Comparison of ENCODE assay signal across 26 cellular contexts in genomic region chr2:190999058-190999457, GRCh38. TPM values are rescaled to one million over a fixed set of nuclear protein-coding genes. Genes with fewer than 3 reads are reported as not detected.
A peak's percentile ranks its signal among the peaks of the same experiment; 100 is the strongest.
DNase-seq lines count a peak whose midpoint lies in the region; ATAC-seq, FAIRE-seq and TF ChIP-seq lines count a peak whose summit lies in the region.
"Had no signal": no experiment of that assay in that cellular context is flagged by ENCODE, and none has a peak within 500 bp of the region (broad histone marks: within the 10 kb centered on the region; RNA-seq: fewer than 3 reads in every experiment).

No MANE protein-coding gene starts in this region.

- H4K20me1 ChIP-seq in GM12878 (ENCODE audit: control insufficient read depth, insufficient read depth) = peaks cover 26% of the 10 kb centered on the region

- no peak for DNase-seq in activated T-cell treated with anti-CD3 and anti-CD28 coated beads, Interleukin-2, amount 50 U/mL, for 24 hours
- no peak for DNase-seq in activated T-cell treated with anti-CD3 and anti-CD28 coated beads, Interleukin-2, amount 50 U/mL, for 1 hour
- no peak for DNase-seq in GM12878 (ENCODE audit: low read depth, low spot score)
- no peak for DNase-seq in NCI-H69 (lab: John Stamatoyannopoulos, UW)
- no peak for DNase-seq in heart left ventricle
- DNase-seq in RWPE1 (ENCODE audit: low spot score) = no peak
- DNase-seq: activated CD4-positive, CD25-positive, alpha-beta regulatory T cell; cerebellar nuclear complex; COR-L47; DMS53; KBM-7; NCI-H1417; NCI-H2029 treated with DMSO at 0.1 percent for 48 hours; NCI-H526 treated with DMSO at 0.1 percent for 48 hours; Peyer's patch; psoas muscle; sigmoid colon; stimulated activated naive CD4-positive, alpha-beta T cell treated with Interleukin-2 at 50 U/mL for 16 hours; SW 1271; thyroid gland had no signal

- H3K27ac ChIP-seq in GM12878 (ENCODE audit: control insufficient read depth, insufficient read depth) (no peak overlapping the region), heart left ventricle (no peak overlapping the region), RWPE1 (no peak overlapping the region)
- H3K27ac ChIP-seq: Peyer's patch, psoas muscle, sigmoid colon, thyroid gland had no signal

- no peaks in the 10 kb centered on the region for H3K27me3 Mint-ChIP-seq in activated T-cell treated with anti-CD3 and anti-CD28 coated beads, Interleukin-2, amount 50 U/mL, for 24 hours
- no peaks in the 10 kb centered on the region for H3K27me3 Mint-ChIP-seq in stimulated activated naive CD8-positive, alpha-beta T cell treated with anti-CD3 and anti-CD28 coated beads, Interleukin-15, Interleukin-2, amounts not matched to agents 100 ng/mL and 50 ng/mL, for 24 hours
- H3K27me3 Mint-ChIP-seq: B cell, memory B cell had no signal

- TF ChIP-seq POLR2A in GM12878 (IDR thresholded peaks at IDR 0.05; ENCODE audit: low read depth, low read length) (0 out of 2 replicates have a peak, but pooled peaks have one; percentile 47), heart left ventricle (IDR thresholded peaks at IDR 0.05) (no peak)

- no peak overlapping the region for H3K4me3 Mint-ChIP-seq in activated T-cell treated with anti-CD3 and anti-CD28 coated beads, Interleukin-2, amount 50 U/mL, for 24 hours
- no peak overlapping the region for H3K4me3 Mint-ChIP-seq in stimulated activated naive CD8-positive, alpha-beta T cell treated with anti-CD3 and anti-CD28 coated beads, Interleukin-15, Interleukin-2, amounts not matched to agents 100 ng/mL and 50 ng/mL, for 24 hours
- H3K4me3 Mint-ChIP-seq: B cell, memory B cell had no signal

- no TSS peak for BruUV-seq in GM12878 (replicated peaks; lab: Mats Ljungman, UMichigan)

- H3K4me1 ChIP-seq in GM12878 (ENCODE audit: control insufficient read depth, insufficient read depth, low read length) = peaks cover 2% of the 10 kb centered on the region; the same call in 1 of the 2 replicates
- peaks cover 0 to 26% (median 0%) of the 10 kb centered on the region in 12 donors for H3K4me1 ChIP-seq in heart left ventricle
- H3K4me1 ChIP-seq: Peyer's patch, psoas muscle, thyroid gland had no signal

- no peak overlapping the region for H3K9ac ChIP-seq in GM12878 (ENCODE audit: control insufficient read depth, insufficient read depth, low read length)

- H3K4me1 Mint-ChIP-seq in activated T-cell treated with anti-CD3 and anti-CD28 coated beads, Interleukin-2, amount 50 U/mL, for 24 hours (ENCODE audit: low read depth) = peaks cover 86% of the 10 kb centered on the region
- H3K4me1 Mint-ChIP-seq in stimulated activated naive CD8-positive, alpha-beta T cell treated with anti-CD3 and anti-CD28 coated beads, Interleukin-15, Interleukin-2, amounts not matched to agents 100 ng/mL and 50 ng/mL, for 24 hours (ENCODE audit: low read depth) = peaks cover 59% of the 10 kb centered on the region
- H3K4me1 Mint-ChIP-seq: B cell had no signal

- H3K27me3 ChIP-seq in GM12878 (replicated peaks in 1 of 2; ENCODE audit: control insufficient read depth in 2 of 2, insufficient read depth in 2 of 2, low read length in 1 of 2) (no peaks in the 10 kb centered on the region), heart left ventricle (no peaks in the 10 kb centered on the region)
- H3K27me3 ChIP-seq: Peyer's patch, sigmoid colon, thyroid gland had no signal

- peaks cover 17% of the 10 kb centered on the region for H3K79me2 ChIP-seq in GM12878 (ENCODE audit: control insufficient read depth, insufficient read depth, low read length)

- TF ChIP-seq CTCF in GM12878 (IDR thresholded peaks at IDR 0.05 in 2 of 3, conservative IDR thresholded peaks at IDR 0.05 in 1 of 3; ENCODE audit: control insufficient read depth in 2 of 3, extremely low read depth in 1 of 3, insufficient read depth in 1 of 3, low read depth in 3 of 3, low read length in 3 of 3) (no peak), heart left ventricle (IDR thresholded peaks at IDR 0.05) (no peak), RWPE1 (conservative IDR thresholded peaks at IDR 0.05; ENCODE audit: low read depth) (no peak)

- no peak overlapping the region for H3K4me3 ChIP-seq in GM12878
- no peak overlapping the region for H3K4me3 ChIP-seq in heart left ventricle
- H3K4me3 ChIP-seq: Peyer's patch, psoas muscle, sigmoid colon, thyroid gland had no signal

- peaks cover 97% of the 10 kb centered on the region for H3K36me3 Mint-ChIP-seq in activated T-cell treated with anti-CD3 and anti-CD28 coated beads, Interleukin-2, amount 50 U/mL, for 24 hours (ENCODE audit: low read depth)
- H3K36me3 Mint-ChIP-seq in stimulated activated naive CD8-positive, alpha-beta T cell treated with anti-CD3 and anti-CD28 coated beads, Interleukin-15, Interleukin-2, amounts not matched to agents 100 ng/mL and 50 ng/mL, for 24 hours (ENCODE audit: low read depth) = peaks cover 97% of the 10 kb centered on the region

- H3K27ac Mint-ChIP-seq in activated T-cell treated with anti-CD3 and anti-CD28 coated beads, Interleukin-2, amount 50 U/mL, for 24 hours = peak overlapping the region; percentile 57
- peak overlapping the region; percentile 36 for H3K27ac Mint-ChIP-seq in stimulated activated naive CD8-positive, alpha-beta T cell treated with anti-CD3 and anti-CD28 coated beads, Interleukin-15, Interleukin-2, amounts not matched to agents 100 ng/mL and 50 ng/mL, for 24 hours
- H3K27ac Mint-ChIP-seq: B cell, memory B cell had no signal

- intact Hi-C loops in GM12878 (cut with micrococcal nuclease; ENCODE audit: unreplicated experiment) (no loop called here), heart left ventricle (cut with DNase I) (no loop called here)

- no peak for FAIRE-seq in GM12878 (lab: Jason Lieb, UNC)
- FAIRE-seq: HTR-8/SVneo had no signal

- in situ Hi-C loops in GM12878 (cut with MboI) = no loop called here

- no peak overlapping the region for H3K4me2 ChIP-seq in GM12878 (ENCODE audit: control insufficient read depth, insufficient read depth)

- CTCF ChIA-PET in GM12878 (lab: Yijun Ruan, JAX) (no interaction called here), RWPE1 (lab: Yijun Ruan, JAX) (interaction anchor here (0.6 to 0.8 kb wide), 2 partner anchors 31 to 1269 kb away, joined by 3 to 9 read pairs; no protein-coding TSS in a partner anchor)

- H3K9me3 ChIP-seq in GM12878 (replicated peaks; ENCODE audit: control insufficient read depth, insufficient read depth, low read length) = peaks cover 12% of the 10 kb centered on the region
- no peaks in the 10 kb centered on the region for H3K9me3 ChIP-seq in heart left ventricle
- H3K9me3 ChIP-seq: Peyer's patch, psoas muscle, sigmoid colon, thyroid gland had no signal

- H3K9me3 Mint-ChIP-seq in activated T-cell treated with anti-CD3 and anti-CD28 coated beads, Interleukin-2, amount 50 U/mL, for 24 hours = peaks cover 25% of the 10 kb centered on the region
- peaks cover 25% of the 10 kb centered on the region for H3K9me3 Mint-ChIP-seq in stimulated activated naive CD8-positive, alpha-beta T cell treated with anti-CD3 and anti-CD28 coated beads, Interleukin-15, Interleukin-2, amounts not matched to agents 100 ng/mL and 50 ng/mL, for 24 hours
- H3K9me3 Mint-ChIP-seq: memory B cell had no signal

- POLR2A ChIA-PET in GM12878 (lab: Charles Lee) = no interaction called here
- POLR2A ChIA-PET in RWPE1 (lab: Yijun Ruan, JAX; ENCODE audit: low non-redundant PET) = no interaction called here

- ATAC-seq in GM18520 (IDR thresholded peaks at IDR 0.05; ENCODE audit: unreplicated experiment) = peak; percentile 38
- ATAC-seq in GM12878 = no peak
- no peak for ATAC-seq in heart left ventricle
- ATAC-seq: HCT116, psoas muscle had no signal

- no peak for TF ChIP-seq RAD21 in GM12878 (IDR thresholded peaks at IDR 0.05; ENCODE audit: insufficient read depth, low read depth, low read length)

- WGBS in GM12878 (ENCODE audit: insufficient coverage, insufficient replicate concordance, low lambda C conversion rate, missing lambda C conversion rate) = 80% methylated on average over 7 of the region's 7 CpGs
- WGBS in heart left ventricle, 4 donors = 89 to 91% (median 91%) methylated on average over 7 of the region's 7 CpGs

- H2AFZ ChIP-seq in GM12878 (ENCODE audit: control insufficient read depth, low read depth, low read length) = no peak overlapping the region

- TF ChIP-seq EP300 in GM12878 (IDR thresholded peaks at IDR 0.05; ENCODE audit: borderline replicate concordance in 1 of 2, control insufficient read depth in 1 of 2, low read depth in 2 of 2, low read length in 2 of 2) = no peak

- H3K36me3 ChIP-seq in GM12878 (ENCODE audit: control insufficient read depth in 2 of 2, insufficient read depth in 2 of 2, low read length in 1 of 2) (peaks cover 44 to 84% of the 10 kb centered on the region in 2 experiments), heart left ventricle (peaks cover 0 to 100% (median 100%) of the 10 kb centered on the region in 9 donors)

- SMC1A ChIA-PET in GM12878 (lab: Charles Lee; ENCODE audit: uncharacterized antibody, unreplicated experiment) = interaction anchor here (1.6 kb wide), 1 partner anchor 15 kb away, joined by 4 read pairs; no protein-coding TSS in a partner anchor

- RAD21 ChIA-PET in GM12878 (lab: Charles Lee; ENCODE audit: unreplicated experiment) = no interaction called here

TF ChIP-seq in GM12878, 131 proteins besides CTCF, POLR2A, EP300 and RAD21:
- TF ChIP-seq POLR2AphosphoS5 (IDR thresholded peaks at IDR 0.05; ENCODE audit: low read length) = peak; percentile 81
- no peak for TF ChIP-seq YBX1 (IDR thresholded peaks at IDR 0.05)
- no peak for TF ChIP-seq EGR1 (IDR thresholded peaks at IDR 0.05; ENCODE audit: borderline replicate concordance in 1 of 2, low read depth in 2 of 2, low read length in 2 of 2)

RNA-seq across cellular contexts. Expression of gene STAT1, which starts 14.9 kb away (rescaled TPM):
- total RNA-seq in GM12878 (2013; cell fraction: nucleolus; rRNA removed) = 234 and 236 TPM in 2 replicates
- total RNA-seq in GM12878 (2014; rRNA removed) = 266 and 304 TPM in 2 replicates
- total RNA-seq in GM12878 (2014; rRNA removed; fragmentation: Illumina TruSeq; extraction: Trizol) = 249 and 277 TPM in 2 replicates
- total RNA-seq in GM12878 (2021) = 309 and 336 TPM in 2 replicates
- polyA plus RNA-seq in GM12878 (2011; ENCODE audit: low read depth) = 185 TPM
- 398 and 422 TPM in 2 replicates for polyA plus RNA-seq in GM12878 (2011; rRNA removed)
- 272 and 306 TPM in 2 replicates for polyA plus RNA-seq in GM12878 (2011; cell fraction: cytosol; rRNA removed)
- polyA plus RNA-seq in GM12878 (2011; cell fraction: nucleus; rRNA removed) = 395 and 414 TPM in 2 replicates
- polyA plus RNA-seq in GM12878 (2012) = 237 and 268 TPM in 2 replicates
- 337 and 410 TPM in 2 replicates for polyA plus RNA-seq in GM12878 (2014; fragmentation: Illumina TruSeq; extraction: Trizol)
- 100 to 1,000 TPM in 1 of 2 experiments, 10 to 100 TPM in 1; 81.8 to 102 TPM for polyA plus RNA-seq in GM12878 (2014; fragmentation: Nextera tagmentation; extraction: Ambion mirVana)
- polyA plus RNA-seq in GM12878 (2014; rRNA removed) = 243 and 305 TPM in 2 replicates
- polyA plus RNA-seq in GM12878 (2016; fragmentation: Nextera tagmentation; extraction: Ambion mirVana) = 100 to 1,000 TPM; 318 to 326 TPM
- polyA minus RNA-seq in GM12878 (2011; rRNA and poly(A)+ RNA removed) = 452 and 493 TPM in 2 replicates
- 179 and 200 TPM in 2 replicates for polyA minus RNA-seq in GM12878 (2011; cell fraction: cytosol; rRNA and poly(A)+ RNA removed)
- polyA minus RNA-seq in GM12878 (2011; cell fraction: nucleus; rRNA and poly(A)+ RNA removed) = 391 and 520 TPM in 2 replicates
- 100 to 1,000 TPM in 1 of 9 donors, 10 to 100 TPM in 8; 29.1 to 469 (median 55.1) TPM for total RNA-seq in heart left ventricle
- 10 to 100 TPM in 1 of 2 donors, 1 to 10 TPM in 1; 7.8 to 31.8 TPM for polyA plus RNA-seq in heart left ventricle
